ENCODE assay signal across 12 cellular contexts in the genomic region with DNA sequence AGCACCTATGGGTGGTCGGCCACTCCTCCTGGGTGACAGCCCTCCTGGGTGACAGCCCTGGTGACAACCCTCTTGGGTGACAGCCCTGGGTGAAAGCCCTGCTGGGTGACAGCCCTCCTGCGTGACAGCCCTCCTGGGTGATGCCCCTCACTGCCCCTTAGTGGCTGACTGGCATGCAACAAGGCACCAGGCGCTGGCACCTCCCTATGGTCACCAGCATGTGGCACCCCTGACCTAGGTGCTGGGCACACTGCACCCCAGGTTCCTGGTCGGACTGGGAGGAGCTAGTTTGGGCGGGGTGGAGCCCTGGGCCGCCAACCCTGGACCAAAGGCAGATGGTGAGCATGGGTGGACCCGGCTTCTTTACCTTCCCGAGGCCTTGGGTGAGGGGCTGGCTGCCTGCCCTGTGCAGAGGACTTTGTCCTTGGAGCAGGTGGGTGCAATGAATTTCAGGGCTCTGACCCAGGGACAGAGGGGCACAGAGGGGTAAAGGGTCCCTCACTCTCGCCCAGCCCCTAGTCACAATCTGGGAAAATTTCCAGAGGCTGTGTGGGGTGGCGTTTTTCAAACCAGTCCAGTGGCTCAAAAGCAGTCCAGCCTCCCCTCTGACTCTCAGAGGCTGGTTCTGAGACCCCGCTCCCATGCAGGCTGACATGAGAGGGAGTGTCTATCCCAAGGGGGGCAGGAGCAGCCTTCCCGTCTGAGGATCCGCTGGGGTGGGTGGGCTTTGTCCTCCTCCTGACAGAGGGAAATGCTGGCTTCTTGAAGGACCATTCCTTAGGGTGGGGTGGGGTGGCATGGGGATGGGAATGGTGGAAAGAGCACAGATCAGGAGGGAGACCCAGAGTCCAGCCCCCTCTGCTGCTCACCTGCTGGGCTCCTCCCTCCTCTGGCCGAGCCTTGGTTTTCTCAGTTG. TPM values are rescaled to one million over a fixed set of nuclear protein-coding genes. Genes with fewer than 3 reads are reported as not detected.
DNase-seq lines count a peak whose midpoint lies in the region; ATAC-seq, FAIRE-seq and TF ChIP-seq lines count a peak whose summit lies in the region.
"Had no signal": no experiment of that assay in that cellular context is flagged by ENCODE, and none has a peak within 500 bp of the region (broad histone marks: within the 10 kb centered on the region; RNA-seq: fewer than 3 reads in every experiment).

No MANE protein-coding gene starts in this region.

- BruUV-seq in PC-9 (replicated peaks; lab: Mats Ljungman, UMichigan) = no TSS peak

- DNase-seq in GM12865 (ENCODE audit: low read depth) (peak; percentile 46), PC-9 (no peak), keratinocyte (ENCODE audit: low read depth, low spot score) (no peak), NCI-H1092 (lab: John Stamatoyannopoulos, UW) (no peak), kidney glomerular epithelial cell (lab: John Stamatoyannopoulos, UW) (no peak), NCI-H345 treated with DMSO at 0.1 percent for 48 hours (lab: John Stamatoyannopoulos, UW; ENCODE audit: unreplicated experiment) (no peak), NCI-H446 treated with DMSO at 0.1 percent for 48 hours (lab: John Stamatoyannopoulos, UW) (no peak)

- no peak overlapping the region for H3K27ac ChIP-seq in PC-9
- no peak overlapping the region for H3K27ac ChIP-seq in keratinocyte (ENCODE audit: control insufficient read depth, insufficient read depth, low read length)
- H3K27ac ChIP-seq: KMS-11, pancreas had no signal

- no peak for FAIRE-seq in keratinocyte (lab: Jason Lieb, UNC)
- FAIRE-seq: pancreas had no signal

- POLR2A ChIA-PET in PC-9 (lab: Charles Lee; ENCODE audit: unreplicated experiment) = interaction anchor here (0.5 kb wide), 1 partner anchor 232 kb away, joined by 3 read pairs; no protein-coding TSS in a partner anchor

- H3F3A ChIP-seq in PC-9 (ENCODE audit: insufficient read depth, low read depth) = no peaks in the 10 kb centered on the region

- H3K4me2 ChIP-seq in PC-9 (no peak overlapping the region), keratinocyte (ENCODE audit: control insufficient read depth, extremely low read depth, insufficient read depth, low read depth, low read length) (no peak overlapping the region)
- H3K4me2 ChIP-seq: KMS-11 had no signal

- intact Hi-C loops in PC-9 (cut with micrococcal nuclease; ENCODE audit: unreplicated experiment) = no loop called here

- H3K4me3 ChIP-seq in GM12865 (ENCODE audit: low read depth, low read length) (no peak overlapping the region), PC-9 (no peak overlapping the region), keratinocyte (ENCODE audit: control insufficient read depth in 2 of 3, extremely low read depth in 1 of 3, insufficient read depth in 2 of 3, low read depth in 1 of 3, low read length in 3 of 3) (no peak overlapping the region)
- H3K4me3 ChIP-seq: pancreas had no signal

- H3K4me1 ChIP-seq in PC-9 (replicated peaks; ENCODE audit: insufficient read depth) (peaks cover 4% of the 10 kb centered on the region; the same call in 1 of the 2 replicates), keratinocyte (ENCODE audit: control insufficient read depth, extremely low read depth, insufficient read depth, low read length) (no peaks in the 10 kb centered on the region)
- H3K4me1 ChIP-seq: pancreas had no signal

- no peaks in the 10 kb centered on the region for H3K9me1 ChIP-seq in keratinocyte (ENCODE audit: control insufficient read depth, extremely low read depth, insufficient read depth, low read length)

- CTCF ChIA-PET in PC-9 (lab: Charles Lee) = interaction anchor here (0.7 kb wide), 1 partner anchor 430 kb away, joined by 3 read pairs; no protein-coding TSS in a partner anchor

- no peak overlapping the region for H2AFZ ChIP-seq in PC-9
- no peak overlapping the region for H2AFZ ChIP-seq in keratinocyte (ENCODE audit: control insufficient read depth, low read length)

- H3K27me3 ChIP-seq in PC-9 (ENCODE audit: insufficient read depth, low read depth) (no peaks in the 10 kb centered on the region), keratinocyte (ENCODE audit: control insufficient read depth, extremely low read depth, insufficient read depth, low read length) (no peaks in the 10 kb centered on the region)
- H3K27me3 ChIP-seq: pancreas had no signal

- no peaks in the 10 kb centered on the region for H3K36me3 ChIP-seq in PC-9 (ENCODE audit: low read depth)
- no peaks in the 10 kb centered on the region for H3K36me3 ChIP-seq in keratinocyte (ENCODE audit: control insufficient read depth in 2 of 2, extremely low read depth in 1 of 2, insufficient read depth in 2 of 2, low read length in 2 of 2)
- H3K36me3 ChIP-seq: pancreas had no signal

- H3K79me2 ChIP-seq in PC-9 (ENCODE audit: low read depth) = no peaks in the 10 kb centered on the region
- H3K79me2 ChIP-seq in keratinocyte (ENCODE audit: control insufficient read depth, insufficient read depth, low read length) = no peaks in the 10 kb centered on the region

- H3K9me2 ChIP-seq in PC-9 (ENCODE audit: insufficient read depth) = no peaks in the 10 kb centered on the region

- no peak for TF ChIP-seq CTCF in GM12865 (IDR thresholded peaks at IDR 0.05; ENCODE audit: insufficient read depth, low read depth, low read length, missing control alignments)
- TF ChIP-seq CTCF in PC-9 (conservative IDR thresholded peaks at IDR 0.05) = peak; percentile 49; the same call in 1 of the 2 replicates
- TF ChIP-seq CTCF in keratinocyte (optimal IDR thresholded peaks at IDR 0.05 in 1 of 3, IDR thresholded peaks at IDR 0.05 in 1 of 3, conservative IDR thresholded peaks at IDR 0.05 in 1 of 3; ENCODE audit: extremely low read depth in 1 of 3, insufficient read depth in 2 of 3, low read length in 3 of 3) = peak in 2 of 3 experiments; percentile 63 to 96

- dilution Hi-C loops in keratinocyte (cut with MboI; ENCODE audit: extremely low pct_ligation_motif_present, low sequenced_read_pairs) = no loop called here

- H3K9ac ChIP-seq in keratinocyte (ENCODE audit: control insufficient read depth, extremely low read depth, insufficient read depth, low read length) = no peak overlapping the region
- H3K9ac ChIP-seq: KMS-11 had no signal

- ATAC-seq in GM21723 (IDR thresholded peaks at IDR 0.05; ENCODE audit: unreplicated experiment) = peak; percentile 68
- ATAC-seq: pancreas had no signal

- H4K20me1 ChIP-seq in PC-9 (ENCODE audit: insufficient read depth) = no peaks in the 10 kb centered on the region
- no peaks in the 10 kb centered on the region for H4K20me1 ChIP-seq in keratinocyte (ENCODE audit: control insufficient read depth, extremely low read depth, insufficient read depth, low read length)

- no peaks in the 10 kb centered on the region for H3K9me3 ChIP-seq in PC-9 (ENCODE audit: insufficient read depth, low read depth)
- H3K9me3 ChIP-seq in keratinocyte (ENCODE audit: control insufficient read depth, low read depth, low read length) = no peaks in the 10 kb centered on the region
- H3K9me3 ChIP-seq: pancreas had no signal

RNA-seq across cellular contexts. Expression of gene TNFRSF13B, which starts 25.9 kb away (rescaled TPM):
- total RNA-seq in PC-9 (2021) = not detected in 2 replicates
- 0.09 TPM in 1 of 3 replicates, not detected in the others for polyA plus RNA-seq in keratinocyte
- polyA plus RNA-seq in keratinocyte (2011; ENCODE audit: low read depth) = not detected
- not detected in 2 replicates for polyA plus RNA-seq in keratinocyte (2011; cell fraction: cytosol; rRNA removed)
- not detected in 2 replicates for polyA plus RNA-seq in keratinocyte (2011; cell fraction: nucleus; rRNA removed)
- polyA plus RNA-seq in keratinocyte (2012; ENCODE audit: low replicate concordance) = not detected in 2 replicates
- not detected in 3 replicates for polyA minus RNA-seq in keratinocyte
- not detected for polyA minus RNA-seq in keratinocyte (2011; cell fraction: cytosol; rRNA and poly(A)+ RNA removed)
- polyA minus RNA-seq in keratinocyte (2011; cell fraction: nucleus; rRNA and poly(A)+ RNA removed) = not detected in 2 replicates
- total RNA-seq: activated T-cell treated with anti-CD3 and anti-CD28 coated beads, Interleukin-2, amount 50 U/mL, for 72 hours; dermis microvascular lymphatic vessel endothelial cell had no signal
- polyA plus RNA-seq: pancreas had no signal

RNA-seq across cellular contexts. Expression of gene MPRIP, which starts 44.5 kb away (rescaled TPM):
- total RNA-seq in PC-9 (2021) = 411 and 443 TPM in 2 replicates
- 76.4 to 113 TPM (median 93.2 TPM) in 3 replicates for polyA plus RNA-seq in keratinocyte
- polyA plus RNA-seq in keratinocyte (2011; ENCODE audit: low read depth) = 241 TPM
- polyA plus RNA-seq in keratinocyte (2011; cell fraction: cytosol; rRNA removed) = 61.6 and 75.3 TPM in 2 replicates
- 160 and 188 TPM in 2 replicates for polyA plus RNA-seq in keratinocyte (2011; cell fraction: nucleus; rRNA removed)
- 132 and 155 TPM in 2 replicates for polyA plus RNA-seq in keratinocyte (2012; ENCODE audit: low replicate concordance)
- polyA minus RNA-seq in keratinocyte = 188 to 396 TPM (median 205 TPM) in 3 replicates
- 102 TPM for polyA minus RNA-seq in keratinocyte (2011; cell fraction: cytosol; rRNA and poly(A)+ RNA removed)
- 123 and 162 TPM in 2 replicates for polyA minus RNA-seq in keratinocyte (2011; cell fraction: nucleus; rRNA and poly(A)+ RNA removed)
